Comparison of ENCODE assay signal across 3 cellular contexts in genomic region chr16:31170077-31170476, GRCh38. TPM values are rescaled to one million over a fixed set of nuclear protein-coding genes. Genes with fewer than 3 reads are reported as not detected.
"Had no signal": no experiment of that assay in that cellular context is flagged by ENCODE, and none has a peak within 500 bp of the region (broad histone marks: within the 10 kb centered on the region; RNA-seq: fewer than 3 reads in every experiment).

No MANE protein-coding gene starts in this region.

RNA-seq across cellular contexts. Expression of gene PRSS8, which starts 34.5 kb away (rescaled TPM):
- total RNA-seq: activated CD4-positive, alpha-beta memory T cell treated with anti-CD3 and anti-CD28 coated beads for 36 hours had no signal
- polyA plus RNA-seq: immature natural killer cell had no signal

RNA-seq across cellular contexts. Expression of gene TRIM72, which starts 43.8 kb away (rescaled TPM):
- total RNA-seq: activated CD4-positive, alpha-beta memory T cell treated with anti-CD3 and anti-CD28 coated beads for 36 hours; activated T-cell treated with anti-CD3 and anti-CD28 coated beads, Interleukin-2, amount 50 U/mL, for 4 hours had no signal
- polyA plus RNA-seq: immature natural killer cell had no signal
